10 cellular contexts compared by ENCODE assay signal in the genomic region with DNA sequence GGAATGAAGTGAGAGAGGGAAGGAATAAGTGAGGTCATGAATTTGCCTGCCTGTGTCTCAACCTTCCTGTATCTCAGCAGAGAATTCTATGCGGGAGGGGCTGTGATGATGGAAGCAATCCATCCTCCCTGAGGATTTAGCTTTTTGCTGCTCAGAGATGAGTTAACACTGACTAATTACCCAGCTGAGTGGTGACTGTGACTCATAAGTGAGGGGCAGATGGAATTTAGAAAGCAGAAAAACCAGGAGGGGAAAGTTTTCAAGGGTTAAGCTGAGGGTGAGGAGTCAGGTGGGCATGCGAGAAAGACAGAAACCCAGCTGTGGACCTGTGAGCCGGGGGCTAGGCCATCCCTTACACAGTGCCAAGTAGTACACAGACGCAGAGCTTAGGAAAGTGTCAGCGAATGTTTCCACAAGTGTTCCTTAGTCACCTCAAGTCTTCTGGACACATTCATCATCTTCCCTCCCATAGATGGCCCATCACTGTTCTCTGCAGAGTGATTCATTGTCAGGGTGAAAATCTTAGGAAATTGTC.
DNase-seq lines count a peak whose midpoint lies in the region; ATAC-seq, FAIRE-seq and TF ChIP-seq lines count a peak whose summit lies in the region.
"Had no signal": no experiment of that assay in that cellular context is flagged by ENCODE, and none has a peak within 500 bp of the region (broad histone marks: within the 10 kb centered on the region; RNA-seq: fewer than 3 reads in every experiment).

No MANE protein-coding gene starts in this region.

- no peak overlapping the region for H2AFZ ChIP-seq in K562 (ENCODE audit: low read depth, low read length)

- WGBS in K562 (ENCODE audit: insufficient coverage, low coverage, missing lambda C conversion rate), result 1% methylated on average over 5 of the region's 5 CpGs
- WGBS in right lobe of liver (ENCODE audit: insufficient coverage, low coverage, low lambda C conversion rate, missing lambda C conversion rate), result 75% methylated on average over 1 of the region's 5 CpGs

- no peaks in the 10 kb centered on the region for H3K27me3 ChIP-seq in K562 (ENCODE audit: control insufficient read depth in 2 of 2, insufficient read depth in 2 of 2, low read length in 2 of 2)
- H3K27me3 ChIP-seq in right lobe of liver, result no peaks in the 10 kb centered on the region

- no peak overlapping the region for H3K4me3 ChIP-seq in K562
- H3K4me3 ChIP-seq in right lobe of liver, result no peak overlapping the region

- H3K9me1 ChIP-seq in K562 (ENCODE audit: control insufficient read depth, insufficient read depth, low read length), result no peaks in the 10 kb centered on the region

- no peak overlapping the region for H3K4me2 ChIP-seq in K562 (ENCODE audit: insufficient read depth, low read length)

- H3K9me3 ChIP-seq in K562 (replicated peaks; ENCODE audit: control insufficient read depth, insufficient read depth, low read depth, low read length) (no peaks in the 10 kb centered on the region), right lobe of liver (no peaks in the 10 kb centered on the region)

- H4K20me1 ChIP-seq in K562 (replicated peaks; ENCODE audit: control insufficient read depth, insufficient read depth, low read length), result no peaks in the 10 kb centered on the region

- ATAC-seq in K562 (no peak), GM18517 (IDR thresholded peaks at IDR 0.05; ENCODE audit: unreplicated experiment) (no peak), right lobe of liver (no peak), GM21786 (IDR thresholded peaks at IDR 0.05; ENCODE audit: unreplicated experiment) (no peak)

- no peak overlapping the region for H3K9ac ChIP-seq in K562 (ENCODE audit: insufficient read depth in 1 of 2, low read depth in 2 of 2, low read length in 2 of 2)

- no peak for TF ChIP-seq RAD21 in K562 (CRISPR knock-in tag; conservative IDR thresholded peaks at IDR 0.05 in 1 of 2, IDR thresholded peaks at IDR 0.05 in 1 of 2)

- TF ChIP-seq EP300 in K562 (IDR thresholded peaks at IDR 0.05; ENCODE audit: low read length), result no peak

- in situ Hi-C loops in K562 (cut with MboI), result no loop called here

- H3K27ac ChIP-seq in K562 (ENCODE audit: extremely low read depth, low read depth, low read length) (no peak overlapping the region), right lobe of liver (no peak overlapping the region)

- POLR2A ChIA-PET in K562 (lab: Yijun Ruan, JAX), result interaction anchor here (0.7 kb wide), 1 partner anchor 186 kb away, joined by 3 read pairs; no protein-coding TSS in a partner anchor

- CTCF ChIA-PET in K562 (lab: Yijun Ruan, JAX; ENCODE audit: low intra/inter-chr PET ratio), result no interaction called here

- DNase-seq in AG08395 (ENCODE audit: low spot score), result peak; percentile 86
- peak; percentile 99 for DNase-seq in HS-27A (ENCODE audit: low read depth)
- no peak for DNase-seq in K562 (ENCODE audit: extremely low read depth in 1 of 4, low spot score in 3 of 4)
- peak; percentile 81 for DNase-seq in kidney glomerular epithelial cell (lab: John Stamatoyannopoulos, UW)
- DNase-seq in CD1c-positive myeloid dendritic cell (ENCODE audit: extremely low spot score), result no peak
- no peak for DNase-seq in right lobe of liver
- DNase-seq: kidney, NCI-H146 had no signal

- H3K4me1 ChIP-seq in K562 (replicated peaks in 1 of 2; ENCODE audit: control insufficient read depth in 2 of 2, insufficient read depth in 2 of 2, low read length in 2 of 2), result no peaks in the 10 kb centered on the region; a peak in 1 of 5 replicates
- no peaks in the 10 kb centered on the region for H3K4me1 ChIP-seq in right lobe of liver

- no peaks in the 10 kb centered on the region for H3K79me2 ChIP-seq in K562 (ENCODE audit: control insufficient read depth, insufficient read depth, low read length)

- TF ChIP-seq POLR2A in K562 (conservative IDR thresholded peaks at IDR 0.05), result no peak
- TF ChIP-seq POLR2A in right lobe of liver (IDR thresholded peaks at IDR 0.05), result no peak

- intact Hi-C loops in K562 (cut with micrococcal nuclease), result no loop called here
- intact Hi-C loops in right lobe of liver (cut with DNase I), result no loop called here

- TF ChIP-seq CTCF in K562 (IDR thresholded peaks at IDR 0.05 in 2 of 3, conservative IDR thresholded peaks at IDR 0.05 in 1 of 3; ENCODE audit: insufficient read depth in 2 of 3, low read depth in 1 of 3, low read length in 3 of 3) (no peak), right lobe of liver (IDR thresholded peaks at IDR 0.05) (no peak)

- H3K36me3 ChIP-seq in K562 (ENCODE audit: control insufficient read depth, insufficient read depth, low read length) (no peaks in the 10 kb centered on the region), right lobe of liver (no peaks in the 10 kb centered on the region)

- FAIRE-seq in K562 (lab: Jason Lieb, UNC), result no peak
- FAIRE-seq: kidney had no signal

- BruUV-seq in K562 (replicated peaks; lab: Mats Ljungman, UMichigan), result no TSS peak

TF ChIP-seq in K562, 482 proteins besides CTCF, POLR2A, EP300 and RAD21:
- TF ChIP-seq ZNF584 (CRISPR knock-in tag; IDR thresholded peaks at IDR 0.05; ENCODE audit: low read depth) (no peak), ATF3 (IDR thresholded peaks at IDR 0.05) (peak; percentile 53), ATF3 (CRISPR knock-in tag; conservative IDR thresholded peaks at IDR 0.05) (no peak), MXD1 (CRISPR knock-in tag; IDR thresholded peaks at IDR 0.05; ENCODE audit: borderline replicate concordance, poor library complexity, severe bottlenecking) (no peak), FOSL1 (tag; conservative IDR thresholded peaks at IDR 0.05) (peak; percentile 29; the same call in 1 of the 2 replicates), YBX1 (IDR thresholded peaks at IDR 0.05) (no peak), ZNF384 (IDR thresholded peaks at IDR 0.05; ENCODE audit: low read depth, low read length) (no peak), CREB3 (tag; conservative IDR thresholded peaks at IDR 0.05; ENCODE audit: low read depth) (no peak), MCM7 (IDR thresholded peaks at IDR 0.05) (no peak), SAFB2 (IDR thresholded peaks at IDR 0.05; ENCODE audit: borderline replicate concordance, low read depth, low read length, severe bottlenecking) (no peak), RUNX1 (IDR thresholded peaks at IDR 0.05; ENCODE audit: low read depth) (no peak), HNRNPH1 (optimal IDR thresholded peaks at IDR 0.05; ENCODE audit: low read depth, low read length) (no peak)

Comparison
In these comparisons a context has a peak if more than half of its experiments do, and no peak if none do; other contexts are left out.
1. DNase-seq: peak in AG08395 (single experiment), HS-27A (single experiment) and kidney glomerular epithelial cell (single experiment); none in K562 (0 of 4), CD1c-positive myeloid dendritic cell (single experiment) and right lobe of liver (0 of 3).